Comparison of ENCODE assay signal across 7 cellular contexts in genomic region chrX:43958529-43958928, GRCh38. TPM values are rescaled to one million over a fixed set of nuclear protein-coding genes. Genes with fewer than 3 reads are reported as not detected.
A peak's percentile ranks its signal among the peaks of the same experiment; 100 is the strongest.
DNase-seq lines count a peak whose midpoint lies in the region; ATAC-seq, FAIRE-seq and TF ChIP-seq lines count a peak whose summit lies in the region.

No MANE protein-coding gene starts in this region.

- H3K4me2 ChIP-seq in endothelial cell of umbilical vein (ENCODE audit: insufficient read depth, low read length), result no peak overlapping the region

- H2AFZ ChIP-seq in endothelial cell of umbilical vein (ENCODE audit: low read depth, low read length), result no peak overlapping the region

- BruUV-seq in endothelial cell of umbilical vein (replicated peaks; lab: Mats Ljungman, UMichigan), result no TSS peak

- POLR2A ChIA-PET in endothelial cell of umbilical vein (lab: Charles Lee), result no interaction called here

- no peaks in the 10 kb centered on the region for H3K4me1 ChIP-seq in endothelial cell of umbilical vein (ENCODE audit: control insufficient read depth, extremely low read depth, insufficient read depth, low read length)

- no peak for ATAC-seq in GM19455 (IDR thresholded peaks at IDR 0.05; ENCODE audit: unreplicated experiment)

- H3K27ac ChIP-seq in endothelial cell of umbilical vein (ENCODE audit: insufficient read depth, low read depth, low read length), result no peak overlapping the region

- CTCF ChIA-PET in endothelial cell of umbilical vein (lab: Charles Lee), result interaction anchor here (0.6 to 2.8 kb wide), 33 partner anchors 9 to 1229 kb away, joined by 3 to 115 read pairs (median 5); partner anchors contain the start of genes FUNDC1 and NDP

- no peak overlapping the region for H3K4me3 ChIP-seq in endothelial cell of umbilical vein (replicated peaks in 1 of 3; ENCODE audit: insufficient read depth in 1 of 3, low read depth in 1 of 3, low read length in 3 of 3)

- no peaks in the 10 kb centered on the region for H3K27me3 ChIP-seq in endothelial cell of umbilical vein (ENCODE audit: control insufficient read depth in 2 of 2, insufficient read depth in 2 of 2, low read length in 2 of 2)

- no peaks in the 10 kb centered on the region for H4K20me1 ChIP-seq in endothelial cell of umbilical vein (replicated peaks; ENCODE audit: control insufficient read depth, extremely low read depth, insufficient read depth, low read length)

- peak; percentile 54 to 56 for TF ChIP-seq CTCF in endothelial cell of umbilical vein (IDR thresholded peaks at IDR 0.05; ENCODE audit: extremely low read depth in 1 of 2, insufficient read depth in 1 of 2, low read depth in 1 of 2, low read length in 2 of 2)

- DNase-seq in GDM1 (lab: John Stamatoyannopoulos, UW), result peak; percentile 64
- peak; percentile 2 for DNase-seq in H54 (ENCODE audit: insufficient read length, low spot score)
- peak; percentile 28 for DNase-seq in NCI-H1436 treated with DMSO at 0.1 percent for 48 hours (lab: John Stamatoyannopoulos, UW)
- peak; percentile 71 for DNase-seq in SKM-1 (lab: John Stamatoyannopoulos, UW; ENCODE audit: unreplicated experiment)
- DNase-seq in endothelial cell of umbilical vein (ENCODE audit: low read depth, low spot score), result peak; percentile 77
- DNase-seq in myocyte (ENCODE audit: low read depth), result peak; percentile 84

- FAIRE-seq in H54 (lab: Jason Lieb, UNC) (no peak), endothelial cell of umbilical vein (lab: Jason Lieb, UNC) (peak; percentile 98)

- dilution Hi-C loops in endothelial cell of umbilical vein (cut with MboI; ENCODE audit: extremely low pct_ligation_motif_present, low sequenced_read_pairs), result no loop called here

- intact Hi-C loops in endothelial cell of umbilical vein (cut with micrococcal nuclease), result loop anchor here (1.0 to 5.0 kb wide), 5 partner anchors 68 to 1228 kb away; partner anchors contain the start of gene FUNDC1

- no peaks in the 10 kb centered on the region for H3K36me3 ChIP-seq in endothelial cell of umbilical vein (ENCODE audit: control insufficient read depth in 2 of 2, extremely low read depth in 1 of 2, insufficient read depth in 2 of 2, low read length in 2 of 2)

- TF ChIP-seq POLR2A in H54 (IDR thresholded peaks at IDR 0.05; ENCODE audit: low read depth, low read length) (no peak), endothelial cell of umbilical vein (IDR thresholded peaks at IDR 0.05; ENCODE audit: low read depth, low read length) (no peak)

- no peaks in the 10 kb centered on the region for H3K79me2 ChIP-seq in endothelial cell of umbilical vein (ENCODE audit: control insufficient read depth, insufficient read depth, low read length)

- H3K9me1 ChIP-seq in endothelial cell of umbilical vein (replicated peaks; ENCODE audit: control insufficient read depth, extremely low read depth, insufficient read depth, low read length), result no peaks in the 10 kb centered on the region

- H3K9ac ChIP-seq in endothelial cell of umbilical vein (replicated peaks; ENCODE audit: extremely low read depth, insufficient read depth, low read length), result no peak overlapping the region

- no peaks in the 10 kb centered on the region for H3K9me3 ChIP-seq in endothelial cell of umbilical vein (replicated peaks; ENCODE audit: control insufficient read depth, insufficient read depth, low read length)

TF ChIP-seq in endothelial cell of umbilical vein, 7 proteins besides CTCF, POLR2A, EP300 and RAD21:
- TF ChIP-seq GATA2 (IDR thresholded peaks at IDR 0.05; ENCODE audit: insufficient read depth, insufficient read length, low read depth, low read length) (no peak), EZH2 (IDR thresholded peaks at IDR 0.05; ENCODE audit: borderline replicate concordance, low read depth, low read length, severe bottlenecking) (no peak), JUN (IDR thresholded peaks at IDR 0.05; ENCODE audit: borderline replicate concordance, insufficient read depth, insufficient read length, low read depth) (no peak), MYC (IDR thresholded peaks at IDR 0.05; ENCODE audit: low read depth, low read length) (no peak), POLR2AphosphoS5 (IDR thresholded peaks at IDR 0.05; ENCODE audit: insufficient read depth, low read depth, low read length) (no peak), MAX (IDR thresholded peaks at IDR 0.05; ENCODE audit: insufficient read depth, insufficient read length) (no peak), FOS (IDR thresholded peaks at IDR 0.05; ENCODE audit: borderline replicate concordance, insufficient read depth, low read length) (no peak)

RNA-seq across cellular contexts. Expression of gene NDP, which starts 14.7 kb away (rescaled TPM):
- 0.60 TPM in 1 of 2 replicates, not detected in the other for total RNA-seq in endothelial cell of umbilical vein
- polyA plus RNA-seq in endothelial cell of umbilical vein, result 0.14 and 0.58 TPM in 2 replicates
- 0.21 and 0.49 TPM in 2 replicates for polyA plus RNA-seq in endothelial cell of umbilical vein (2011; cell fraction: cytosol; rRNA removed)
- 0.10 and 0.20 TPM in 2 replicates for polyA plus RNA-seq in endothelial cell of umbilical vein (2011; cell fraction: nucleus; rRNA removed)
- polyA plus RNA-seq in endothelial cell of umbilical vein (2012), result 0.62 TPM in 1 of 2 replicates, not detected in the other
- not detected in 2 replicates for polyA minus RNA-seq in endothelial cell of umbilical vein
- not detected for polyA minus RNA-seq in endothelial cell of umbilical vein (2011; cell fraction: cytosol; rRNA and poly(A)+ RNA removed)
- not detected in 2 replicates for polyA minus RNA-seq in endothelial cell of umbilical vein (2011; cell fraction: nucleus; rRNA and poly(A)+ RNA removed)
- total RNA-seq in myocyte, result 1.4 and 3.5 TPM in 2 replicates
- polyA plus RNA-seq in myocyte (2012), result 3.9 TPM

Comparison
In these comparisons a context has a peak if more than half of its experiments do, and no peak if none do; other contexts are left out.
1. DNase-seq: peak in every context shown above with its lines; median percentile 84 in myocyte; 77 in endothelial cell of umbilical vein; 71 in SKM-1; 64 in GDM1; 28 in NCI-H1436 treated with DMSO at 0.1 percent for 48 hours; 2 in H54.